8 cellular contexts compared by ENCODE assay signal in genomic region chr3:71444028-71444860, GRCh38.
DNase-seq lines count a peak whose midpoint lies in the region; ATAC-seq, FAIRE-seq and TF ChIP-seq lines count a peak whose summit lies in the region.

No MANE protein-coding gene starts in this region.

- H3K36me3 ChIP-seq in endothelial cell of umbilical vein (ENCODE audit: control insufficient read depth in 2 of 2, extremely low read depth in 1 of 2, insufficient read depth in 2 of 2, low read length in 2 of 2), result no peaks in the 10 kb centered on the region

- H3K4me3 ChIP-seq in endothelial cell of umbilical vein (replicated peaks in 1 of 3; ENCODE audit: insufficient read depth in 1 of 3, low read depth in 1 of 3, low read length in 3 of 3), result no peak overlapping the region

- H3K4me1 Mint-ChIP-seq in IgD-negative memory B cell, result peaks cover 30 to 60% (median 31%) of the 10 kb centered on the region in 3 donors

- dilution Hi-C loops in endothelial cell of umbilical vein (cut with MboI; ENCODE audit: extremely low pct_ligation_motif_present, low sequenced_read_pairs), result no loop called here

- CTCF ChIA-PET in endothelial cell of umbilical vein (lab: Charles Lee), result interaction anchor here (1.0 to 1.9 kb wide), 7 partner anchors 10 to 894 kb away, joined by 3 to 5 read pairs (median 5); no protein-coding TSS in a partner anchor

- H3K9ac ChIP-seq in endothelial cell of umbilical vein (replicated peaks; ENCODE audit: extremely low read depth, insufficient read depth, low read length), result peak overlapping the region; percentile 47

- H3K9me3 Mint-ChIP-seq in IgD-negative memory B cell, result no peaks in the 10 kb centered on the region

- H3K4me2 ChIP-seq in endothelial cell of umbilical vein (ENCODE audit: insufficient read depth, low read length), result peak overlapping the region; percentile 34

- no peaks in the 10 kb centered on the region for H4K20me1 ChIP-seq in endothelial cell of umbilical vein (replicated peaks; ENCODE audit: control insufficient read depth, extremely low read depth, insufficient read depth, low read length)

- no peaks in the 10 kb centered on the region for H3K36me3 Mint-ChIP-seq in IgD-negative memory B cell

- no peaks in the 10 kb centered on the region for H3K9me1 ChIP-seq in endothelial cell of umbilical vein (replicated peaks; ENCODE audit: control insufficient read depth, extremely low read depth, insufficient read depth, low read length)

- H3K9me3 ChIP-seq in endothelial cell of umbilical vein (replicated peaks; ENCODE audit: control insufficient read depth, insufficient read depth, low read length), result no peaks in the 10 kb centered on the region

- intact Hi-C loops in endothelial cell of umbilical vein (cut with micrococcal nuclease), result loop anchor here (1.0 kb wide), 5 partner anchors 22 to 217 kb away; partner anchors contain the start of gene FOXP1

- FAIRE-seq in endothelial cell of umbilical vein (lab: Jason Lieb, UNC), result peak; percentile 99

- POLR2A ChIA-PET in endothelial cell of umbilical vein (lab: Charles Lee), result no interaction called here

- H3K4me1 ChIP-seq in endothelial cell of umbilical vein (ENCODE audit: control insufficient read depth, extremely low read depth, insufficient read depth, low read length), result peaks cover 20% of the 10 kb centered on the region

- no peaks in the 10 kb centered on the region for H3K79me2 ChIP-seq in endothelial cell of umbilical vein (ENCODE audit: control insufficient read depth, insufficient read depth, low read length)

- peak; percentile 84 for DNase-seq in ELR (ENCODE audit: low read depth)
- peak; percentile 71 for DNase-seq in activated CD4-positive, alpha-beta T cell treated with anti-CD3 and anti-CD28 coated beads for 48 hours
- peak; percentile 85 for DNase-seq in endothelial cell of umbilical vein (ENCODE audit: low read depth, low spot score)
- DNase-seq in pons (ENCODE audit: low spot score), result peak; percentile 80
- no peak for DNase-seq in LoVo (ENCODE audit: low spot score)
- no peak for DNase-seq in COLO829 (ENCODE audit: low spot score)

- TF ChIP-seq CTCF in endothelial cell of umbilical vein (IDR thresholded peaks at IDR 0.05; ENCODE audit: extremely low read depth in 1 of 2, insufficient read depth in 1 of 2, low read depth in 1 of 2, low read length in 2 of 2), result no peak

- no peaks in the 10 kb centered on the region for H3K27me3 Mint-ChIP-seq in IgD-negative memory B cell

- no TSS peak for BruUV-seq in endothelial cell of umbilical vein (replicated peaks; lab: Mats Ljungman, UMichigan)

- TF ChIP-seq POLR2A in endothelial cell of umbilical vein (IDR thresholded peaks at IDR 0.05; ENCODE audit: low read depth, low read length), result no peak

- peak overlapping the region; percentile 50 to 82 (median 72) for H3K4me3 Mint-ChIP-seq in IgD-negative memory B cell

- peak overlapping the region; percentile 65 for H3K27ac ChIP-seq in endothelial cell of umbilical vein (ENCODE audit: insufficient read depth, low read depth, low read length)

- peak overlapping the region; percentile 79 for H2AFZ ChIP-seq in endothelial cell of umbilical vein (ENCODE audit: low read depth, low read length)

- no peaks in the 10 kb centered on the region for H3K27me3 ChIP-seq in endothelial cell of umbilical vein (ENCODE audit: control insufficient read depth in 2 of 2, insufficient read depth in 2 of 2, low read length in 2 of 2)

- peak; percentile 94 for ATAC-seq in GM21576 (IDR thresholded peaks at IDR 0.05; ENCODE audit: unreplicated experiment)

- H3K27ac Mint-ChIP-seq in IgD-negative memory B cell, result peak overlapping the region; percentile 75 to 98 (median 92)

TF ChIP-seq in endothelial cell of umbilical vein, 7 proteins besides CTCF, POLR2A, EP300 and RAD21:
- TF ChIP-seq MYC (IDR thresholded peaks at IDR 0.05; ENCODE audit: low read depth, low read length) (no peak), JUN (IDR thresholded peaks at IDR 0.05; ENCODE audit: borderline replicate concordance, insufficient read depth, insufficient read length, low read depth) (peak; percentile 4), GATA2 (IDR thresholded peaks at IDR 0.05; ENCODE audit: insufficient read depth, insufficient read length, low read depth, low read length) (peak; percentile 96), FOS (IDR thresholded peaks at IDR 0.05; ENCODE audit: borderline replicate concordance, insufficient read depth, low read length) (peak; percentile 47), MAX (IDR thresholded peaks at IDR 0.05; ENCODE audit: insufficient read depth, insufficient read length) (no peak), EZH2 (IDR thresholded peaks at IDR 0.05; ENCODE audit: borderline replicate concordance, low read depth, low read length, severe bottlenecking) (no peak), POLR2AphosphoS5 (IDR thresholded peaks at IDR 0.05; ENCODE audit: insufficient read depth, low read depth, low read length) (peak; percentile 76)

Comparison
In these comparisons a context has a peak if more than half of its experiments do, and no peak if none do; other contexts are left out.
1. DNase-seq: peak in ELR (single experiment), activated CD4-positive, alpha-beta T cell treated with anti-CD3 and anti-CD28 coated beads for 48 hours (single experiment), endothelial cell of umbilical vein (single experiment) and pons (single experiment); none in LoVo (single experiment) and COLO829 (single experiment).